Comparison of ENCODE assay signal across 26 cellular contexts in the genomic region with DNA sequence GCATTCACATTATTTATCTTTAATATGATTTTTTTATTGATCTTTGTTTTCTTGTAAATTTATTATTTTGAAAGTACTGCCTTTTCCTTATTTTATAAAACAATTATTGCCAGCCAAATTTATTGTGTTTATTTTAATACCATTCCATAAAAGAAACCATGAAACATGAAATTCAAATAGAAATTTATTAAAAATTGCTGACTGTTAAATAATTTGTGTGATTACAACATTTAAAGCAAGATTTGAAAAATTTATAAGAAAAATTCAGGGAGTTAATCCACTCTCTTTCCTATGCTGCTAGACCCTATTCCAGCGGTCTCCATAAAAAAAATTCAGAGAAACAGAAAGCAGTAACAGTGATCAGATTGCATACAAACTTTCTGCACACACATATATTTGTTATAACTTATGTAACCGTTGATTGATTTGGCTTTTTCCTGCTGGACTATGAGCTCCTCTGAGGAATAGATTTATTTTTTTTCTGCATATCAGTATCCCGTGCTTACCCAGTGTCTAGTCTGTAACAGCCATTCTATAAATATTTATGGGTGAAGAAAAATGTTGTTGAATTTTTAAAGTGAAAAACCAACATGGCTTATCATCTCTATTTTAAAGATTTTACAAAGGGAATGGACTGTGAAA.
DNase-seq lines count a peak whose midpoint lies in the region; ATAC-seq, FAIRE-seq and TF ChIP-seq lines count a peak whose summit lies in the region.
"Had no signal": no experiment of that assay in that cellular context is flagged by ENCODE, and none has a peak within 500 bp of the region (broad histone marks: within the 10 kb centered on the region; RNA-seq: fewer than 3 reads in every experiment).

No MANE protein-coding gene starts in this region.

- CTCF ChIA-PET in A549 (lab: Yijun Ruan, JAX): interaction anchor here (0.7 kb wide), 1 partner anchor 141 kb away, joined by 3 read pairs; no protein-coding TSS in a partner anchor
- CTCF ChIA-PET in PC-9 (lab: Charles Lee): no interaction called here

- intact Hi-C loops in PC-9 (cut with micrococcal nuclease; ENCODE audit: unreplicated experiment): no loop called here

- H3K9me3 ChIP-seq in A549: peaks cover 14% of the 10 kb centered on the region; the same call in 1 of the 3 replicates
- no peaks in the 10 kb centered on the region for H3K9me3 ChIP-seq in PC-9 (ENCODE audit: insufficient read depth, low read depth)
- H3K9me3 ChIP-seq in liver (ENCODE audit: control insufficient read depth in 4 of 4, low read length in 3 of 4): no peaks in the 10 kb centered on the region
- no peaks in the 10 kb centered on the region for H3K9me3 ChIP-seq in small intestine (ENCODE audit: control insufficient read depth, low read depth)
- H3K9me3 ChIP-seq: BE2C, HAP-1 had no signal

- FAIRE-seq in A549 (lab: Jason Lieb, UNC): no peak
- peak; percentile 29 for FAIRE-seq in endometrium (lab: Jason Lieb, UNC)
- no peak for FAIRE-seq in small intestine (lab: Jason Lieb, UNC)
- FAIRE-seq: D721Med, GM12891, GM18507, H54 had no signal

- H4K20me1 ChIP-seq in PC-9 (ENCODE audit: insufficient read depth): no peaks in the 10 kb centered on the region
- H4K20me1 ChIP-seq: BLaER1 treated with 17β-estradiol and CSF1 and Interleukin-3, amounts not matched to agents 10 nM and 100 nM had no signal

- H3K27me3 ChIP-seq in PC-9 (ENCODE audit: insufficient read depth, low read depth) (no peaks in the 10 kb centered on the region), liver (ENCODE audit: control insufficient read depth in 4 of 4, insufficient read depth in 4 of 4, low read length in 3 of 4) (no peaks in the 10 kb centered on the region), small intestine (ENCODE audit: control insufficient read depth in 2 of 2, insufficient read depth in 2 of 2, low read length in 2 of 2) (no peaks in the 10 kb centered on the region)
- H3K27me3 ChIP-seq: BE2C; BLaER1 treated with 17β-estradiol and CSF1 and Interleukin-3, amounts not matched to agents 10 nM and 100 nM had no signal

- H3F3A ChIP-seq in PC-9 (ENCODE audit: insufficient read depth, low read depth): no peaks in the 10 kb centered on the region

- no peak overlapping the region for H3K4me3 ChIP-seq in A549
- no peak overlapping the region for H3K4me3 ChIP-seq in PC-9
- peak overlapping the region in 1 of 3 donors; percentile 42 for H3K4me3 ChIP-seq in liver (ENCODE audit: low read depth in 1 of 3, low read length in 3 of 3)
- H3K4me3 ChIP-seq in small intestine (ENCODE audit: low read depth in 1 of 2, low read length in 2 of 2): no peak overlapping the region
- H3K4me3 ChIP-seq: BLaER1 treated with 17β-estradiol and CSF1 and Interleukin-3, amounts not matched to agents 10 nM and 100 nM; HAP-1 had no signal

- no peak overlapping the region for H3K4me2 ChIP-seq in A549
- no peak overlapping the region for H3K4me2 ChIP-seq in PC-9
- H3K4me2 ChIP-seq: BLaER1 treated with 17β-estradiol and CSF1 and Interleukin-3, amounts not matched to agents 10 nM and 100 nM had no signal

- TF ChIP-seq POLR2A in A549 (IDR thresholded peaks at IDR 0.05; ENCODE audit: low read length) (no peak), erythroblast (IDR thresholded peaks at IDR 0.05; ENCODE audit: low read length) (no peak)

- H3K27ac ChIP-seq in A549 (no peak overlapping the region), PC-9 (no peak overlapping the region), liver (ENCODE audit: low read depth in 1 of 2, low read length in 2 of 2) (no peak overlapping the region), small intestine (ENCODE audit: low read depth in 1 of 2, low read length in 1 of 2) (no peak overlapping the region)
- H3K27ac ChIP-seq: 22Rv1; BLaER1 treated with 17β-estradiol and CSF1 and Interleukin-3, amounts not matched to agents 10 nM and 100 nM had no signal

- H2AFZ ChIP-seq in PC-9: peak overlapping the region; percentile 71; the same call in 1 of the 2 replicates

- no peak overlapping the region for H3K9ac ChIP-seq in liver (ENCODE audit: low read depth in 1 of 2, low read length in 2 of 2)
- H3K9ac ChIP-seq: BLaER1 treated with 17β-estradiol and CSF1 and Interleukin-3, amounts not matched to agents 10 nM and 100 nM had no signal

- POLR2A ChIA-PET in A549 (lab: Yijun Ruan, JAX): no interaction called here
- POLR2A ChIA-PET in PC-9 (lab: Charles Lee; ENCODE audit: unreplicated experiment): no interaction called here

- H3K36me3 ChIP-seq in PC-9 (ENCODE audit: low read depth) (no peaks in the 10 kb centered on the region), liver (ENCODE audit: control insufficient read depth in 4 of 4, insufficient read depth in 3 of 4, low read depth in 1 of 4, low read length in 3 of 4) (peaks cover 0 to 16% (median 11%) of the 10 kb centered on the region in 4 donors), small intestine (ENCODE audit: control insufficient read depth in 2 of 2, insufficient read depth in 2 of 2, low read length in 2 of 2) (peaks cover 0 to 2% of the 10 kb centered on the region in 2 donors)
- H3K36me3 ChIP-seq: BE2C, HAP-1 had no signal

- no peak for TF ChIP-seq CTCF in A549 (IDR thresholded peaks at IDR 0.05)
- TF ChIP-seq CTCF in PC-9 (conservative IDR thresholded peaks at IDR 0.05): no peak
- no peak for TF ChIP-seq CTCF in liver (IDR thresholded peaks at IDR 0.05; ENCODE audit: low read depth, low read length, missing input control)

- TF ChIP-seq RAD21 in A549 (conservative IDR thresholded peaks at IDR 0.05 in 1 of 2, IDR thresholded peaks at IDR 0.05 in 1 of 2) (no peak), liver (IDR thresholded peaks at IDR 0.05) (no peak)

- no peaks in the 10 kb centered on the region for H3K79me2 ChIP-seq in PC-9 (ENCODE audit: low read depth)

- 88% methylated on average over 3 of the region's 3 CpGs for WGBS in A549 (ENCODE audit: missing lambda C conversion rate)
- 35% methylated on average over 3 of the region's 3 CpGs for WGBS in liver
- 59 to 63% (median 63%) methylated on average over 3 of the region's 3 CpGs for WGBS in small intestine, 3 donors

- TF ChIP-seq EP300 in A549 (IDR thresholded peaks at IDR 0.05): no peak

- H3K4me1 ChIP-seq in A549 (peaks cover 24% of the 10 kb centered on the region), PC-9 (replicated peaks; ENCODE audit: insufficient read depth) (peaks cover 7% of the 10 kb centered on the region), liver (ENCODE audit: control insufficient read depth in 4 of 4, insufficient read depth in 4 of 4, low read length in 3 of 4) (peaks cover 0 to 2% (median 0%) of the 10 kb centered on the region in 4 donors), small intestine (ENCODE audit: control insufficient read depth in 2 of 2, insufficient read depth in 1 of 2, low read depth in 1 of 2, low read length in 1 of 2) (no peaks in the 10 kb centered on the region)
- H3K4me1 ChIP-seq: BE2C; BLaER1 treated with 17β-estradiol and CSF1 and Interleukin-3, amounts not matched to agents 10 nM and 100 nM; HAP-1 had no signal

- no peak for DNase-seq in A549 (ENCODE audit: low read depth in 1 of 2, low spot score in 1 of 2)
- no peak for DNase-seq in PC-9
- DNase-seq in activated CD8-positive, alpha-beta memory T cell treated with anti-CD3 and anti-CD28 coated beads, Interleukin-2, amount 50 U/mL, for 4 hours: no peak
- no peak for DNase-seq in erythroblast (lab: John Stamatoyannopoulos, UW)
- DNase-seq in small intestine: no peak
- DNase-seq: ACHN; AML-193; BE2C; CD4-positive, alpha-beta T cell; CD8-positive, alpha-beta memory T cell; DMS 273 treated with DMSO at 0.1 percent for 48 hours; DMS79; EL; GF-D8; GOT3; HFFc6 had no signal

- ATAC-seq in A549 (no peak), GM21576 (IDR thresholded peaks at IDR 0.05; ENCODE audit: unreplicated experiment) (no peak)

- H3K9me2 ChIP-seq in PC-9 (ENCODE audit: insufficient read depth): 0 out of 2 replicates have a peak, but pooled peaks cover 5% of the 10 kb centered on the region

- BruUV-seq in PC-9 (replicated peaks; lab: Mats Ljungman, UMichigan): no TSS peak

TF ChIP-seq in A549, 52 proteins besides CTCF, POLR2A, EP300 and RAD21:
- no peak for TF ChIP-seq HES2 (IDR thresholded peaks at IDR 0.05)
- no peak for TF ChIP-seq NR3C1 (IDR thresholded peaks at IDR 0.05)
- peak; percentile 87 for TF ChIP-seq MAFK (IDR thresholded peaks at IDR 0.05; ENCODE audit: partially characterized antibody)
- no peak for TF ChIP-seq HOXB13 (CRISPR knock-in tag; IDR thresholded peaks at IDR 0.05; ENCODE audit: low read depth)
- TF ChIP-seq, protein P1, sequence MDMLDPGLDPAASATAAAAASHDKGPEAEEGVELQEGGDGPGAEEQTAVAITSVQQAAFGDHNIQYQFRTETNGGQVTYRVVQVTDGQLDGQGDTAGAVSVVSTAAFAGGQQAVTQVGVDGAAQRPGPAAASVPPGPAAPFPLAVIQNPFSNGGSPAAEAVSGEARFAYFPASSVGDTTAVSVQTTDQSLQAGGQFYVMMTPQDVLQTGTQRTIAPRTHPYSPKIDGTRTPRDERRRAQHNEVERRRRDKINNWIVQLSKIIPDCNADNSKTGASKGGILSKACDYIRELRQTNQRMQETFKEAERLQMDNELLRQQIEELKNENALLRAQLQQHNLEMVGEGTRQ (IDR thresholded peaks at IDR 0.05): no peak

TF ChIP-seq in liver, 16 proteins besides CTCF, POLR2A, EP300 and RAD21:
- TF ChIP-seq JUND (IDR thresholded peaks at IDR 0.05) (no peak), FOXA2 (IDR thresholded peaks at IDR 0.05) (no peak), GABPA (IDR thresholded peaks at IDR 0.05 in 1 of 2, conservative IDR thresholded peaks at IDR 0.05 in 1 of 2) (no peak), EGR1 (IDR thresholded peaks at IDR 0.05; ENCODE audit: low read depth in 2 of 2) (no peak), SP1 (IDR thresholded peaks at IDR 0.05) (peak; percentile 34), HNF4G (IDR thresholded peaks at IDR 0.05) (no peak), HNF4A (conservative IDR thresholded peaks at IDR 0.05) (peak; percentile 48 to 55), FOXA1 (IDR thresholded peaks at IDR 0.05) (no peak)
- TF ChIP-seq, protein P2, sequence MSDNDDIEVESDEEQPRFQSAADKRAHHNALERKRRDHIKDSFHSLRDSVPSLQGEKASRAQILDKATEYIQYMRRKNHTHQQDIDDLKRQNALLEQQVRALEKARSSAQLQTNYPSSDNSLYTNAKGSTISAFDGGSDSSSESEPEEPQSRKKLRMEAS (IDR thresholded peaks at IDR 0.05): no peak
